Comparison of ENCODE assay signal across 28 cellular contexts in the genomic region with DNA sequence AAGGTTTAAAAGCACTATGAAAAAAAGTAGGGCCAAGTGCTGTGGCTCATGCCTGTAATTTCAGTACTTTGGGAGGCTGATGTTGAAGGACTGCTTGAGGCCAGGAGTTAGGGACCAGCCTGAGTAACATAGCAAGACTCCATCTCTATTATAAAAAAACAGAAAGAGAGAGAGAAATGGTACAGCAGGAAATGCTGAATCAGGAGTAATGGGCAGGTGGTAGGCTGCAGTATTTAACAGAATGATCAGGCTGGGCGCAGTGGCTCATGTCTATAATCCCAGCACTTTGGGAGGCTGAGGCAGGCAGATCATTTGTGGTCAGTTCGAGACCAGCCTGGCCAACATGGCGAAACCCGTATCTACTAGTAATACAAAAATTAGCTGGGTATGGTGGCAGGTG.
"Had no signal": no experiment of that assay in that cellular context is flagged by ENCODE, and none has a peak within 500 bp of the region (broad histone marks: within the 10 kb centered on the region; RNA-seq: fewer than 3 reads in every experiment).

No MANE protein-coding gene starts in this region.

- DNase-seq: natural killer cell; occipital lobe; ovary; posterior cingulate gyrus; psoas muscle; right cardiac atrium; spleen; stimulated activated CD4-positive, alpha-beta T cell treated with anti-CD3 and anti-CD28 coated beads, Interleukin-12 subunit alpha, Interleukin-12 subunit beta, amount 100 ng/mL, for 4 hours; stimulated activated CD4-positive, alpha-beta T cell treated with anti-CD3 and anti-CD28 coated beads, Interleukin-1b, Interleukin-23, amount 100 ng/mL, for 48 hours; stimulated activated CD4-positive, alpha-beta T cell treated with anti-CD3 and anti-CD28 coated beads, Interleukin-4, amount 100 ng/mL, for 1 hour; stimulated activated CD4-positive, alpha-beta T cell treated with anti-CD3 and anti-CD28 coated beads, Interleukin-4, amount 100 ng/mL, for 4 hours; stimulated activated CD8-positive, alpha-beta memory T cell treated with anti-CD3 and anti-CD28 coated beads, Interleukin-4, amount 100 ng/mL, for 48 hours; stimulated activated naive CD4-positive, alpha-beta T cell; stimulated activated naive CD8-positive, alpha-beta T cell treated with anti-CD3 and anti-CD28 coated beads, Interleukin-15, amount 100 ng/mL, for 72 hours; stimulated activated naive CD8-positive, alpha-beta T cell treated with anti-CD3 and anti-CD28 coated beads, Interleukin-15, Interleukin-2, amounts not matched to agents 100 U/mL and 50 U/mL, for 24 hours; substantia nigra; testis; tibial artery; transverse colon; upper lobe of right lung; uterus had no signal

- ATAC-seq: natural killer cell; psoas muscle; right cardiac atrium; sciatic nerve; stimulated activated memory B cell treated with anti-CD40 and anti-IgM and Interleukin-4, amounts not matched to agents 10 μg/mL and 1 μg/mL and 100 μg/mL, for 72 hours; stimulated activated naive CD8-positive, alpha-beta T cell treated with anti-CD3 and anti-CD28 coated beads, Interleukin-15, amount 100 ng/mL, for 72 hours; stimulated activated naive CD8-positive, alpha-beta T cell treated with anti-CD3 and anti-CD28 coated beads, Interleukin-15, Interleukin-2, amounts not matched to agents 100 U/mL and 50 U/mL, for 24 hours; upper lobe of right lung had no signal

- H3K79me2 ChIP-seq: parathyroid adenoma had no signal

- H2AFZ ChIP-seq: neural progenitor cell, parathyroid adenoma had no signal

- H3K36me3 ChIP-seq: neural progenitor cell, ovary, spleen, suprapubic skin, tibial artery, transverse colon, upper lobe of right lung, uterus had no signal

- H3K4me2 ChIP-seq: neural progenitor cell, smooth muscle cell had no signal

- H3K9me3 ChIP-seq: ovary, psoas muscle, spleen, suprapubic skin, testis, tibial artery, transverse colon, upper lobe of right lung, uterus had no signal

- H3K27ac ChIP-seq: neural progenitor cell, ovary, parathyroid adenoma, psoas muscle, skin epidermis, spleen, suprapubic skin, testis, tibial artery, transverse colon, upper lobe of right lung, uterus had no signal

- H3K27me3 ChIP-seq: neural progenitor cell, ovary, spleen, suprapubic skin, testis, tibial artery, transverse colon, upper lobe of right lung, uterus had no signal

- H3K4me1 ChIP-seq: neural progenitor cell, parathyroid adenoma, psoas muscle, spleen, suprapubic skin, testis, tibial artery, transverse colon, upper lobe of right lung, uterus had no signal

- H3K4me3 ChIP-seq: neural progenitor cell, ovary, psoas muscle, skin epidermis, smooth muscle cell, spleen, suprapubic skin, testis, tibial artery, transverse colon, upper lobe of right lung, uterus had no signal

- H3K9ac ChIP-seq: neural progenitor cell, parathyroid adenoma had no signal
